ENCODE assay signal across 13 cellular contexts in genomic region chr11:41786087-41786486, GRCh38.
"Had no signal": no experiment of that assay in that cellular context is flagged by ENCODE, and none has a peak within 500 bp of the region (broad histone marks: within the 10 kb centered on the region; RNA-seq: fewer than 3 reads in every experiment).

No MANE protein-coding gene starts in this region.

- H3K4me1 Mint-ChIP-seq: activated naive CD4-positive, alpha-beta T cell treated with anti-CD3 and anti-CD28 coated beads, Interleukin-2, amount 10 ng/mL, durations not matched to agents 7 days and 5 days had no signal

- H3K36me3 Mint-ChIP-seq: activated naive CD4-positive, alpha-beta T cell treated with anti-CD3 and anti-CD28 coated beads, Interleukin-2, amount 10 ng/mL, durations not matched to agents 7 days and 5 days had no signal

- H3K36me3 ChIP-seq: heart left ventricle, pancreas, stomach, thoracic aorta had no signal

- H3K4me3 Mint-ChIP-seq: activated naive CD4-positive, alpha-beta T cell treated with anti-CD3 and anti-CD28 coated beads, Interleukin-2, amount 10 ng/mL, durations not matched to agents 7 days and 5 days; T-helper 1 cell treated with Interleukin-12 subunit alpha and Interleukin-12 subunit beta and Interleukin-4 antibody, amounts not matched to agents 30 μg/mL and 1 μg/mL, for 36 hours had no signal

- H3K27ac ChIP-seq: foreskin keratinocyte, heart left ventricle, pancreas, stomach, thoracic aorta had no signal

- H3K27me3 ChIP-seq: foreskin keratinocyte, heart left ventricle, pancreas, stomach had no signal

- H3K27ac Mint-ChIP-seq: activated naive CD4-positive, alpha-beta T cell treated with anti-CD3 and anti-CD28 coated beads, Interleukin-2, amount 10 ng/mL, durations not matched to agents 7 days and 5 days; activated T-helper 2 cell treated with anti-CD3 and anti-CD28 coated beads, Interferon-gamma antibody, Interleukin-2, Interleukin-4, amounts not matched to agents 10 μg/mL and 5 μg/mL and 100 μg/mL, durations not matched to agents 14 hours and 24 hours and 36 hours; T-helper 1 cell treated with Interleukin-12 subunit alpha and Interleukin-12 subunit beta and Interleukin-4 antibody, amounts not matched to agents 30 μg/mL and 1 μg/mL, for 36 hours had no signal

- H3K4me1 ChIP-seq: heart left ventricle, pancreas, stomach had no signal

- H3K9me3 ChIP-seq: pancreas, thoracic aorta had no signal

- ATAC-seq: esophagus mucosa, foreskin keratinocyte, heart left ventricle, pancreas had no signal

- H3K27me3 Mint-ChIP-seq: activated naive CD4-positive, alpha-beta T cell treated with anti-CD3 and anti-CD28 coated beads, Interleukin-2, amount 10 ng/mL, durations not matched to agents 7 days and 5 days had no signal

- H3K4me3 ChIP-seq: heart left ventricle, pancreas, stomach, thoracic aorta had no signal

- DNase-seq: activated CD4-positive, alpha-beta T cell treated with anti-CD3 and anti-CD28 coated beads, Interleukin-2, amount 50 U/mL, for 1 hour; activated naive CD4-positive, alpha-beta T cell treated with anti-CD3 and anti-CD28 coated beads, Interleukin-2, amount 10 ng/mL, durations not matched to agents 7 days and 5 days; activated T-cell treated with anti-CD3 and anti-CD28 coated beads for 4 hours; foreskin keratinocyte; heart left ventricle; islet precursor cell; pancreas; small intestine; stomach had no signal
